8 cellular contexts compared by ENCODE assay signal in genomic region chr12:106357549-106358409, GRCh38. TPM values are rescaled to one million over a fixed set of nuclear protein-coding genes. Genes with fewer than 3 reads are reported as not detected.
DNase-seq lines count a peak whose midpoint lies in the region; TF ChIP-seq lines count a peak whose summit lies in the region.

Gene POLR3B (plus strand): TSS chr12:106357748. CDS start chr12:106357880, 132 bp downstream.

- H3K36me3 ChIP-seq in GM06990 (ENCODE audit: control insufficient read depth, insufficient read depth, low read length) = no peaks in the 10 kb centered on the region

- H3K27ac ChIP-seq in temporal lobe (ENCODE audit: low read depth, low read length) = peak within 1 kb of the TSS; percentile 92

- TF ChIP-seq CTCF in GM06990 (IDR thresholded peaks at IDR 0.05; ENCODE audit: insufficient read depth, low read length, poor library complexity, severe bottlenecking) = peak; percentile 93
- peak; percentile 92 for TF ChIP-seq CTCF in HFF-Myc (IDR thresholded peaks at IDR 0.05; ENCODE audit: low read depth, low read length, missing control alignments)

- in situ Hi-C loops in SK-MEL-5 (cut with HindIII; ENCODE audit: low pct_unique_long_range_greater_than_20kb, low sequenced_read_pairs) = no loop called here

- DNase-seq in GM06990 (ENCODE audit: extremely low read depth, insufficient read length) (peak; percentile 96), HFF-Myc (ENCODE audit: extremely low read depth, low read depth) (peak; percentile 86), MV-4-11 (lab: John Stamatoyannopoulos, UW) (peak; percentile 92), SK-MEL-5 (ENCODE audit: low read depth, low spot score) (peak; percentile 94), germinal center (ENCODE audit: low spot score) (peak; percentile 95), nucleus accumbens (lab: John Stamatoyannopoulos, UW) (peak; percentile 58 to 99 (median 95))
- DNase-seq in activated naive CD4-positive, alpha-beta T cell treated with anti-CD3 and anti-CD28 coated beads, Interleukin-2, amount 50 U/mL, for 16 hours = peak; percentile 97

- H3K4me3 ChIP-seq in GM06990 (replicated peaks; ENCODE audit: low read depth, low read length) (peak within 1 kb of the TSS; percentile 93), HFF-Myc (replicated peaks; ENCODE audit: low read depth, low read length) (peak within 1 kb of the TSS; percentile 75)

- no peaks in the 10 kb centered on the region for H3K27me3 ChIP-seq in GM06990 (replicated peaks; ENCODE audit: control insufficient read depth, insufficient read depth, low read length)

RNA-seq across cellular contexts. Expression of gene POLR3B, which starts in this region (rescaled TPM):
- total RNA-seq in SK-MEL-5 (2014; rRNA removed; shearing (Covaris generic)) = 12.4 and 13.9 TPM in 2 replicates
- polyA plus RNA-seq in SK-MEL-5 (2015; cell fraction: cytosol; rRNA removed) = 8.3 and 10.9 TPM in 2 replicates
- 7.5 and 15.5 TPM in 2 replicates for polyA plus RNA-seq in SK-MEL-5 (2015; cell fraction: nucleus; rRNA removed)
- 17.2 TPM for total RNA-seq in temporal lobe

Comparison
In these comparisons a context has a peak if more than half of its experiments do, and no peak if none do; other contexts are left out.
1. Peak in every context shown above with its lines: DNase-seq, H3K4me3 ChIP-seq and H3K27ac ChIP-seq.